11 cellular contexts compared by ENCODE assay signal in genomic region chr6:28090902-28091586, GRCh38. TPM values are rescaled to one million over a fixed set of nuclear protein-coding genes. Genes with fewer than 3 reads are reported as not detected.
DNase-seq lines count a peak whose midpoint lies in the region; ATAC-seq and TF ChIP-seq lines count a peak whose summit lies in the region.
"Had no signal": no experiment of that assay in that cellular context is flagged by ENCODE, and none has a peak within 500 bp of the region (broad histone marks: within the 10 kb centered on the region; RNA-seq: fewer than 3 reads in every experiment).

No MANE protein-coding gene starts in this region.

- POLR2A ChIA-PET in AG04450 (lab: Yijun Ruan, JAX): no interaction called here

- H3K27ac ChIP-seq in AG04450 (ENCODE audit: low read depth, low read length) (no peak overlapping the region), osteoblast (ENCODE audit: low read depth, low read length) (no peak overlapping the region)

- TF ChIP-seq CTCF in AG04450 (IDR thresholded peaks at IDR 0.05; ENCODE audit: low read depth, low read length): no peak
- TF ChIP-seq CTCF in foreskin fibroblast (IDR thresholded peaks at IDR 0.05; ENCODE audit: low read depth, low read length): no peak
- TF ChIP-seq CTCF in osteoblast (IDR thresholded peaks at IDR 0.05; ENCODE audit: extremely low read depth, low read depth, low read length): no peak

- H3K9me3 ChIP-seq in AG04450 (ENCODE audit: control insufficient read depth, insufficient read depth, low read length) (peaks cover 7% of the 10 kb centered on the region), osteoblast (ENCODE audit: low read depth, low read length) (peaks cover 15% of the 10 kb centered on the region)

- H3K27me3 ChIP-seq in AG04450 (ENCODE audit: control insufficient read depth, insufficient read depth, low read length) (no peaks in the 10 kb centered on the region), osteoblast (ENCODE audit: insufficient read depth, low read length) (no peaks in the 10 kb centered on the region)

- CTCF ChIA-PET in AG04450 (lab: Charles Lee): interaction anchor here (5.0 kb wide), 1 partner anchor 14 kb away, joined by 20 read pairs; no protein-coding TSS in a partner anchor

- no peaks in the 10 kb centered on the region for H3K4me1 ChIP-seq in osteoblast (ENCODE audit: insufficient read depth, low read length)

- peak overlapping the region; percentile 37 for H2AFZ ChIP-seq in osteoblast (ENCODE audit: low read length)

- DNase-seq in AG04450 (ENCODE audit: low read depth, low spot score) (no peak), Kasumi-1 (lab: John Stamatoyannopoulos, UW) (peak; percentile 23 to 68), foreskin fibroblast (peak in 1 of 2 donors; percentile 46), osteoblast (ENCODE audit: insufficient read length, low spot score, missing footprints) (no peak), NCI-H526 (lab: John Stamatoyannopoulos, UW) (no peak), NCI-H1417 treated with DMSO at 0.1 percent for 48 hours (lab: John Stamatoyannopoulos, UW) (no peak)
- DNase-seq: central memory CD4-positive, alpha-beta T cell; NCI-H446 treated with DMSO at 0.1 percent for 48 hours; RPMI8226 had no signal

- peak overlapping the region; percentile 24 for H3K4me2 ChIP-seq in osteoblast (ENCODE audit: insufficient read depth, low read length)

- no peaks in the 10 kb centered on the region for H4K20me1 ChIP-seq in osteoblast (ENCODE audit: insufficient read depth, low read length)

- no peaks in the 10 kb centered on the region for H3K79me2 ChIP-seq in osteoblast (ENCODE audit: insufficient read depth, low read length)

- H3K4me3 ChIP-seq in AG04450 (ENCODE audit: low read depth, low read length): peak overlapping the region; percentile 54
- peak overlapping the region; percentile 43 to 44 for H3K4me3 ChIP-seq in foreskin fibroblast (ENCODE audit: low read depth in 1 of 2, low read length in 2 of 2)
- peak overlapping the region; percentile 40 for H3K4me3 ChIP-seq in osteoblast (ENCODE audit: insufficient read depth, low read length)

- ATAC-seq in GM21528 (IDR thresholded peaks at IDR 0.05; ENCODE audit: low FRiP score, unreplicated experiment) (no peak), HG02623 (IDR thresholded peaks at IDR 0.05; ENCODE audit: unreplicated experiment) (no peak)

- H3K36me3 ChIP-seq in osteoblast (ENCODE audit: insufficient read depth, low read length): no peaks in the 10 kb centered on the region

RNA-seq across cellular contexts. Expression of gene ZNF165, which starts 10.7 kb away (rescaled TPM):
- 0.14 and 0.15 TPM in 2 replicates for polyA plus RNA-seq in AG04450 (2011; rRNA removed)
- 0.17 and 0.18 TPM in 2 replicates for polyA minus RNA-seq in AG04450 (2011; rRNA and poly(A)+ RNA removed)
- total RNA-seq in osteoblast: 0.36 and 1.2 TPM in 2 replicates

RNA-seq across cellular contexts. Expression of gene ZSCAN16, which starts 33.4 kb away (rescaled TPM):
- polyA plus RNA-seq in AG04450 (2011; rRNA removed): 2.7 and 3.2 TPM in 2 replicates
- polyA minus RNA-seq in AG04450 (2011; rRNA and poly(A)+ RNA removed): 3.0 and 3.6 TPM in 2 replicates
- 3.3 and 4.1 TPM in 2 replicates for total RNA-seq in osteoblast

RNA-seq across cellular contexts. Expression of gene ZKSCAN8, which starts 50.6 kb away (rescaled TPM):
- 11.5 and 15.0 TPM in 2 replicates for polyA plus RNA-seq in AG04450 (2011; rRNA removed)
- polyA minus RNA-seq in AG04450 (2011; rRNA and poly(A)+ RNA removed): 30.4 and 33.3 TPM in 2 replicates
- 25.7 and 27.4 TPM in 2 replicates for total RNA-seq in osteoblast

Comparison
In these comparisons a context has a peak if more than half of its experiments do, and no peak if none do; other contexts are left out.
1. DNase-seq: peak in Kasumi-1 (2 of 2); none in AG04450 (single experiment), osteoblast (single experiment), NCI-H526 (0 of 2) and NCI-H1417 treated with DMSO at 0.1 percent for 48 hours (single experiment).
2. Peak in every context shown above with its lines, with median percentiles within 50 percentile points of each other: H3K4me3 ChIP-seq.